Comparison of ENCODE assay signal across 9 cellular contexts in genomic region chr22:39469681-39470461, GRCh38. TPM values are rescaled to one million over a fixed set of nuclear protein-coding genes. Genes with fewer than 3 reads are reported as not detected.
DNase-seq lines count a peak whose midpoint lies in the region; ATAC-seq and TF ChIP-seq lines count a peak whose summit lies in the region.
"Had no signal": no experiment of that assay in that cellular context is flagged by ENCODE, and none has a peak within 500 bp of the region (broad histone marks: within the 10 kb centered on the region; RNA-seq: fewer than 3 reads in every experiment).

No MANE protein-coding gene starts in this region.

- H3K36me3 ChIP-seq in HEK293 (ENCODE audit: control insufficient read depth in 2 of 2, insufficient read depth in 1 of 2, low read length in 2 of 2) (no peaks in the 10 kb centered on the region), Peyer's patch (no peaks in the 10 kb centered on the region), sigmoid colon (no peaks in the 10 kb centered on the region)

- H3K27ac ChIP-seq in HEK293 (ENCODE audit: extremely low read depth, low read depth, low read length) (peak overlapping the region; percentile 11; the same call in 1 of the 2 replicates), Peyer's patch (peak overlapping the region; percentile 69 to 98 (median 91)), sigmoid colon (peak overlapping the region; percentile 5 to 67 (median 28))

- TF ChIP-seq EP300 in sigmoid colon (IDR thresholded peaks at IDR 0.05): no peak

- WGBS in sigmoid colon, 2 donors: 28 to 68% methylated on average over 27 of the region's 27 CpGs

- CTCF ChIA-PET in HEK293 (lab: Yijun Ruan, JAX): interaction anchor here (1.1 to 1.5 kb wide), 2 partner anchors 26 to 570 kb away, joined by 3 to 4 read pairs; no protein-coding TSS in a partner anchor

- intact Hi-C loops in sigmoid colon (cut with DNase I): no loop called here

- DNase-seq in Peyer's patch (peak in 2 of 3 donors; percentile 77 to 86), hypothalamus (lab: John Stamatoyannopoulos, UW) (peak in 42 of 51 donors; percentile 16 to 91 (median 77)), sigmoid colon (no peak)
- no peak for DNase-seq in activated T-cell treated with anti-CD3 and anti-CD28 coated beads, Interleukin-2, amount 50 U/mL, for 1 hour

- no peaks in the 10 kb centered on the region for H3K9me3 ChIP-seq in HEK293 (ENCODE audit: control insufficient read depth, insufficient read depth, low read depth, low read length)
- H3K9me3 ChIP-seq in Peyer's patch: no peaks in the 10 kb centered on the region
- no peaks in the 10 kb centered on the region for H3K9me3 ChIP-seq in sigmoid colon

- POLR2A ChIA-PET in HEK293 (lab: Yijun Ruan, JAX): no interaction called here

- TF ChIP-seq POLR2A in Peyer's patch (IDR thresholded peaks at IDR 0.05) (peak; percentile 70 to 76), sigmoid colon (IDR thresholded peaks at IDR 0.05) (no peak)

- TF ChIP-seq CTCF in HEK293 (tag by site-specific recombination; IDR thresholded peaks at IDR 0.05) (no peak), Peyer's patch (IDR thresholded peaks at IDR 0.05) (peak in 3 of 6 experiments; percentile 6 to 26 (median 26)), sigmoid colon (IDR thresholded peaks at IDR 0.05) (no peak)

- H3K27me3 ChIP-seq in Peyer's patch: no peaks in the 10 kb centered on the region
- H3K27me3 ChIP-seq in sigmoid colon: no peaks in the 10 kb centered on the region

- ATAC-seq in GM18870 (IDR thresholded peaks at IDR 0.05; ENCODE audit: unreplicated experiment) (no peak), HG03135 (IDR thresholded peaks at IDR 0.05; ENCODE audit: unreplicated experiment) (no peak), HG03460 (IDR thresholded peaks at IDR 0.05; ENCODE audit: unreplicated experiment) (no peak)

- H3K4me3 ChIP-seq in HEK293 (ENCODE audit: low read depth, low read length) (no peak overlapping the region), Peyer's patch (peak overlapping the region in 3 of 4 donors; percentile 0 to 57 (median 55)), sigmoid colon (no peak overlapping the region)

- H3K4me1 ChIP-seq in HEK293 (ENCODE audit: control insufficient read depth, insufficient read depth, low read length): peaks cover 2% of the 10 kb centered on the region; the same call in 1 of the 2 replicates
- peaks cover 7 to 75% (median 27%) of the 10 kb centered on the region in 4 donors for H3K4me1 ChIP-seq in Peyer's patch
- no peaks in the 10 kb centered on the region for H3K4me1 ChIP-seq in sigmoid colon

TF ChIP-seq in HEK293, 187 proteins besides CTCF, POLR2A, EP300 and RAD21:
- no peak for TF ChIP-seq GFI1B (tag by site-specific recombination; IDR thresholded peaks at IDR 0.05)
- TF ChIP-seq SP2 (tag by site-specific recombination; IDR thresholded peaks at IDR 0.05): no peak
- TF ChIP-seq PATZ1 (tag by site-specific recombination; IDR thresholded peaks at IDR 0.05): 0 out of 2 replicates have a peak, but pooled peaks have one; percentile 25
- peak; percentile 74; the same call in 1 of the 2 replicates for TF ChIP-seq ZNF391 (tag by site-specific recombination; IDR thresholded peaks at IDR 0.05; ENCODE audit: borderline replicate concordance, low read depth)
- TF ChIP-seq PRDM10 (tag by site-specific recombination; IDR thresholded peaks at IDR 0.05): peak; percentile 51
- peak; percentile 97 for TF ChIP-seq ZIC2 (tag by site-specific recombination; IDR thresholded peaks at IDR 0.05)
- no peak for TF ChIP-seq ZNF311 (tag by site-specific recombination; IDR thresholded peaks at IDR 0.05; ENCODE audit: borderline replicate concordance)

RNA-seq across cellular contexts. Expression of gene MGAT3, which starts 13.1 kb away (rescaled TPM):
- total RNA-seq in Peyer's patch (10 to 100 TPM in 3 of 4 donors, 1 to 10 TPM in 1; 5.0 to 53.7 (median 49.6) TPM), sigmoid colon (1 to 10 TPM in 3 of 4 donors, under 1 TPM in 1; 0.99 to 1.4 (median 1.2) TPM)
- polyA plus RNA-seq in sigmoid colon: 1 to 10 TPM in 1 of 3 donors, under 1 TPM in 2; 0.60 to 8.1 (median 0.92) TPM
- total RNA-seq: lung microvascular endothelial cell had no signal

RNA-seq across cellular contexts. Expression of gene MIEF1, which starts 32.2 kb away (rescaled TPM):
- total RNA-seq in Peyer's patch: 10 to 100 TPM; 16.5 to 51.0 (median 41.3) TPM
- total RNA-seq in sigmoid colon: 10 to 100 TPM; 11.8 to 19.7 (median 14.2) TPM
- 10 to 100 TPM in 2 of 3 donors, 1 to 10 TPM in 1; 9.0 to 25.4 (median 11.6) TPM for polyA plus RNA-seq in sigmoid colon

RNA-seq across cellular contexts. Expression of gene ATF4, which starts 50.5 kb away (rescaled TPM):
- total RNA-seq in Peyer's patch (100 to 1,000 TPM; 222 to 550 (median 280) TPM), sigmoid colon (100 to 1,000 TPM; 483 to 651 (median 631) TPM)
- 100 to 1,000 TPM; 423 to 446 (median 444) TPM for polyA plus RNA-seq in sigmoid colon

Comparison
In these comparisons a context has a peak if more than half of its experiments do, and no peak if none do; other contexts are left out.
1. H3K27ac ChIP-seq: peak in every context shown above with its lines; median percentile 91 in Peyer's patch; 28 in sigmoid colon; 11 in HEK293.
2. H3K4me3 ChIP-seq: peak in Peyer's patch (3 of 4); none in HEK293 (single experiment) and sigmoid colon (0 of 4).
3. DNase-seq: peak in Peyer's patch (2 of 3) and hypothalamus (42 of 51); none in sigmoid colon (single experiment) and activated T-cell treated with anti-CD3 and anti-CD28 coated beads, Interleukin-2, amount 50 U/mL, for 1 hour (single experiment).
4. POLR2A ChIP-seq: peak in Peyer's patch (2 of 2); none in sigmoid colon (0 of 2).